Comparison of ENCODE assay signal across 25 cellular contexts in the genomic region with DNA sequence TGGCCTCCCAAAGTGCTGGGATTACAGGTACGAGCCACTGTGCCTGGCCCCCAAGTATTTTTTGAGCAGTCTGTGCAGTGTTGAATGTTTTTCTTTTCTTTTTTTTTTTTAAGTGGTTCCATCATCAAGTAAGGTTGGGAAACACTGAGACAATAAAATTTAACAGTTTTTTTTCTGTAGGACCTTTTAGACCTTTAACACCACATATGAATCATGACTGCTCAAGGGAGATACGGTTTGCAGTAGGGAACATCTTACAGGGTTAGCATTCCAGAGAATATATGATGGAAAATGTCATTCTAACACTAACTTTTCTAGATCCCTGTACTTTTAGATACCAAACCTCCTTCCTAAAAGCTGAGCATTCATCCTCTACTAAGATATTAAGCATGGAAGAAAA. TPM values are rescaled to one million over a fixed set of nuclear protein-coding genes. Genes with fewer than 3 reads are reported as not detected.
DNase-seq lines count a peak whose midpoint lies in the region; ATAC-seq and TF ChIP-seq lines count a peak whose summit lies in the region.
"Had no signal": no experiment of that assay in that cellular context is flagged by ENCODE, and none has a peak within 500 bp of the region (broad histone marks: within the 10 kb centered on the region; RNA-seq: fewer than 3 reads in every experiment).

No MANE protein-coding gene starts in this region.

- DNase-seq in ELR (ENCODE audit: low read depth): peak; percentile 27
- DNase-seq in M059J (ENCODE audit: low read depth): peak; percentile 55
- peak; percentile 87 for DNase-seq in fibroblast of mammary gland (ENCODE audit: low read depth)
- no peak for DNase-seq in osteoblast (ENCODE audit: insufficient read length, low spot score, missing footprints)
- no peak for DNase-seq in NCI-H2107 (lab: John Stamatoyannopoulos, UW)
- DNase-seq in ACHN: no peak
- no peak for DNase-seq in dorsolateral prefrontal cortex
- DNase-seq: activated B cell treated with CpG ODN at 0.5 μM for 24 hours; activated CD4-positive, alpha-beta memory T cell treated with anti-CD3 and anti-CD28 coated beads for 36 hours; activated effector memory CD4-positive, alpha-beta T cell treated with anti-CD3 and anti-CD28 coated beads, Interleukin-2, amount 50 U/mL, for 16 hours; CD4-positive, alpha-beta T cell; DMS53; gastrocnemius medialis; hypothalamus; mucosa of descending colon; NCI-H1694; RPMI8226; sigmoid colon; stimulated activated CD4-positive, alpha-beta T cell treated with anti-CD3 and anti-CD28 coated beads, Interleukin-2, amount 100 ng/mL, for 24 hours had no signal

- intact Hi-C loops in dorsolateral prefrontal cortex (cut with DNase I): no loop called here

- peaks cover 39% of the 10 kb centered on the region for H3K4me1 ChIP-seq in osteoblast (ENCODE audit: insufficient read depth, low read length)
- H3K4me1 ChIP-seq: gastrocnemius medialis, sigmoid colon, vagina had no signal

- H3K4me3 ChIP-seq in fibroblast of mammary gland (ENCODE audit: control insufficient read depth, low read depth, low read length): no peak overlapping the region
- no peak overlapping the region for H3K4me3 ChIP-seq in osteoblast (ENCODE audit: insufficient read depth, low read length)
- H3K4me3 ChIP-seq in dorsolateral prefrontal cortex: no peak overlapping the region
- H3K4me3 ChIP-seq: coronary artery, gastrocnemius medialis, mucosa of descending colon, sigmoid colon, SK-N-MC, thoracic aorta, vagina had no signal

- in situ Hi-C loops in ACHN (cut with HindIII; ENCODE audit: low pct_ligation_motif_present, low pct_unique_long_range_greater_than_20kb, low sequenced_read_pairs): no loop called here

- no peak for TF ChIP-seq CTCF in fibroblast of mammary gland (conservative IDR thresholded peaks at IDR 0.05; ENCODE audit: control insufficient read depth, insufficient read depth, low read depth, low read length)
- TF ChIP-seq CTCF in osteoblast (IDR thresholded peaks at IDR 0.05; ENCODE audit: extremely low read depth, low read depth, low read length): no peak
- no peak for TF ChIP-seq CTCF in dorsolateral prefrontal cortex (IDR thresholded peaks at IDR 0.05 in 54 of 56, conservative IDR thresholded peaks at IDR 0.05 in 2 of 56; ENCODE audit: low read depth in 1 of 56, partially characterized antibody in 56 of 56)

- no peak overlapping the region for H2AFZ ChIP-seq in osteoblast (ENCODE audit: low read length)

- H3K27ac ChIP-seq in osteoblast (ENCODE audit: low read depth, low read length): peak overlapping the region; percentile 64
- H3K27ac ChIP-seq in dorsolateral prefrontal cortex: no peak overlapping the region
- H3K27ac ChIP-seq: coronary artery, gastrocnemius medialis, sigmoid colon, SK-N-MC, thoracic aorta, vagina had no signal

- H3K27me3 ChIP-seq in osteoblast (ENCODE audit: insufficient read depth, low read length) (no peaks in the 10 kb centered on the region), dorsolateral prefrontal cortex (no peaks in the 10 kb centered on the region)
- H3K27me3 ChIP-seq: gastrocnemius medialis, sigmoid colon, vagina had no signal

- H3K36me3 ChIP-seq in osteoblast (ENCODE audit: insufficient read depth, low read length): peaks cover 21% of the 10 kb centered on the region

- H3K79me2 ChIP-seq in osteoblast (ENCODE audit: insufficient read depth, low read length): peaks cover 9% of the 10 kb centered on the region

- H3K4me2 ChIP-seq in osteoblast (ENCODE audit: insufficient read depth, low read length): peak overlapping the region; percentile 58

- no peak for ATAC-seq in HG02623 (IDR thresholded peaks at IDR 0.05; ENCODE audit: unreplicated experiment)
- ATAC-seq: gastrocnemius medialis; mucosa of descending colon; stimulated activated memory B cell treated with anti-CD40 and anti-IgM and Interleukin-4, amounts not matched to agents 10 μg/mL and 1 μg/mL and 100 μg/mL, for 72 hours had no signal

- no peaks in the 10 kb centered on the region for H4K20me1 ChIP-seq in osteoblast (ENCODE audit: insufficient read depth, low read length)

- H3K9me3 ChIP-seq in osteoblast (ENCODE audit: low read depth, low read length): no peaks in the 10 kb centered on the region
- H3K9me3 ChIP-seq: gastrocnemius medialis, mucosa of descending colon, sigmoid colon, thoracic aorta, vagina had no signal

RNA-seq across cellular contexts. Expression of a gene that starts 41.7 kb away (rescaled TPM):
- 48.2 and 54.5 TPM in 2 replicates for total RNA-seq in M059J (2014; rRNA removed; shearing (Covaris generic))
- total RNA-seq in osteoblast: 34.5 and 36.2 TPM in 2 replicates
- total RNA-seq in dorsolateral prefrontal cortex: 10 to 100 TPM; 17.3 to 47.7 (median 32.4) TPM

Comparison
In these comparisons a context has a peak if more than half of its experiments do, and no peak if none do; other contexts are left out.
1. DNase-seq: peak in ELR (single experiment), M059J (single experiment) and fibroblast of mammary gland (single experiment); none in osteoblast (single experiment), NCI-H2107 (single experiment), ACHN (single experiment) and dorsolateral prefrontal cortex (0 of 10).